Comparison of ENCODE assay signal across 8 cellular contexts in genomic region chr2:209977386-209978239, GRCh38. TPM values are rescaled to one million over a fixed set of nuclear protein-coding genes. Genes with fewer than 3 reads are reported as not detected.
DNase-seq lines count a peak whose midpoint lies in the region; ATAC-seq, FAIRE-seq and TF ChIP-seq lines count a peak whose summit lies in the region.

No MANE protein-coding gene starts in this region.

- ATAC-seq in GM18870 (IDR thresholded peaks at IDR 0.05; ENCODE audit: unreplicated experiment) (peak; percentile 55), HG03432 (IDR thresholded peaks at IDR 0.05; ENCODE audit: unreplicated experiment) (peak; percentile 62)

- intact Hi-C loops in CD14-positive monocyte (cut with micrococcal nuclease) = loop anchor here (2.0 to 5.0 kb wide), 2 partner anchors 219 to 220 kb away; no protein-coding TSS in a partner anchor

- H3K4me1 Mint-ChIP-seq in CD14-positive monocyte = no peaks in the 10 kb centered on the region

- POLR2A ChIA-PET in HEK293T (lab: Yijun Ruan, JAX) = no interaction called here

- no peaks in the 10 kb centered on the region for H3K36me3 Mint-ChIP-seq in CD14-positive monocyte

- peak; percentile 75 for FAIRE-seq in RCC 7860 (lab: Jason Lieb, UNC)

- no peak overlapping the region for H3K27ac Mint-ChIP-seq in CD14-positive monocyte

- peaks cover 0 to 6% (median 3%) of the 10 kb centered on the region in 3 donors for H3K27me3 Mint-ChIP-seq in CD14-positive monocyte (ENCODE audit: low read depth in 3 of 3)

- H3K4me3 ChIP-seq in retinal pigment epithelial cell (ENCODE audit: low read length) = no peak overlapping the region

- H3K9me3 Mint-ChIP-seq in CD14-positive monocyte = no peaks in the 10 kb centered on the region

- DNase-seq in CD14-positive monocyte (ENCODE audit: low spot score) = no peak
- DNase-seq in RCC 7860 (ENCODE audit: low spot score) = peak; percentile 41
- peak; percentile 23 for DNase-seq in fibroblast of gingiva (ENCODE audit: low read depth)
- no peak for DNase-seq in retinal pigment epithelial cell (ENCODE audit: low read depth)
- no peak for DNase-seq in HEK293T (ENCODE audit: extremely low spot score)
- no peak for DNase-seq in ecto neural progenitor cell (ENCODE audit: low spot score)

- TF ChIP-seq CTCF in CD14-positive monocyte (IDR thresholded peaks at IDR 0.05) (peak; percentile 80), retinal pigment epithelial cell (conservative IDR thresholded peaks at IDR 0.05; ENCODE audit: low read depth, low read length) (peak; percentile 39)

- no peak overlapping the region for H3K4me3 Mint-ChIP-seq in CD14-positive monocyte

- CTCF ChIA-PET in HEK293T (lab: Yijun Ruan, JAX) = interaction anchor here (0.6 to 1.3 kb wide), 6 partner anchors 9 to 553 kb away, joined by 3 to 4 read pairs (median 4); no protein-coding TSS in a partner anchor

TF ChIP-seq in HEK293T, 16 proteins besides CTCF, POLR2A, EP300 and RAD21:
- no peak for TF ChIP-seq BHLHE40 (IDR thresholded peaks at IDR 0.05; ENCODE audit: borderline replicate concordance)
- no peak for TF ChIP-seq FOXA1 (IDR thresholded peaks at IDR 0.05)
- no peak for TF ChIP-seq HDGF (IDR thresholded peaks at IDR 0.05; ENCODE audit: borderline replicate concordance)
- TF ChIP-seq NFRKB (IDR thresholded peaks at IDR 0.05) = no peak
TF ChIP-seq in HEK293T: peak in this region for 0.

RNA-seq across cellular contexts. Expression of gene RPE, which starts 24.8 kb away (rescaled TPM):
- polyA plus RNA-seq in CD14-positive monocyte = 10 to 100 TPM; 32.3 to 38.1 TPM

Comparison
In these comparisons a context has a peak if more than half of its experiments do, and no peak if none do; other contexts are left out.
1. DNase-seq: peak in RCC 7860 (single experiment) and fibroblast of gingiva (single experiment); none in CD14-positive monocyte (single experiment), retinal pigment epithelial cell (single experiment), HEK293T (single experiment) and ecto neural progenitor cell (single experiment).